Comparison of ENCODE assay signal across 9 cellular contexts in genomic region chr12:92396647-92397258, GRCh38.
DNase-seq lines count a peak whose midpoint lies in the region; ATAC-seq lines count a peak whose summit lies in the region.
"Had no signal": no experiment of that assay in that cellular context is flagged by ENCODE, and none has a peak within 500 bp of the region (broad histone marks: within the 10 kb centered on the region; RNA-seq: fewer than 3 reads in every experiment).

No MANE protein-coding gene starts in this region.

- H3K9me3 Mint-ChIP-seq in stimulated activated naive CD8-positive, alpha-beta T cell treated with anti-CD3 and anti-CD28 coated beads, Interleukin-15, amount 100 ng/mL, for 72 hours, result peaks cover 29 to 30% of the 10 kb centered on the region in 2 donors
- H3K9me3 Mint-ChIP-seq in activated naive CD4-positive, alpha-beta T cell treated with anti-CD3 and anti-CD28 coated beads, Interleukin-2, amount 50 U/mL, for 72 hours, result peaks cover 19 to 26% of the 10 kb centered on the region in 2 donors

- DNase-seq in stimulated activated naive CD8-positive, alpha-beta T cell treated with anti-CD3 and anti-CD28 coated beads, Interleukin-15, Interleukin-2, amounts not matched to agents 100 U/mL and 50 U/mL, for 24 hours, result no peak
- DNase-seq in stimulated activated naive CD8-positive, alpha-beta T cell treated with anti-CD3 and anti-CD28 coated beads, Interleukin-15, amount 100 ng/mL, for 72 hours, result no peak
- DNase-seq in activated naive CD4-positive, alpha-beta T cell treated with anti-CD3 and anti-CD28 coated beads, Interleukin-2, amount 50 U/mL, for 72 hours (ENCODE audit: low spot score in 2 of 2), result no peak
- peak; percentile 90 for DNase-seq in foreskin melanocyte
- DNase-seq in stimulated activated naive CD4-positive, alpha-beta T cell (lab: John Stamatoyannopoulos, UW), result no peak
- DNase-seq in effector CD4-positive, alpha-beta T cell, result no peak
- DNase-seq: NCI-H1092 had no signal

- no peaks in the 10 kb centered on the region for H3K27me3 Mint-ChIP-seq in stimulated activated naive CD8-positive, alpha-beta T cell treated with anti-CD3 and anti-CD28 coated beads, Interleukin-15, amount 100 ng/mL, for 72 hours

- H3K27ac Mint-ChIP-seq in stimulated activated naive CD8-positive, alpha-beta T cell treated with anti-CD3 and anti-CD28 coated beads, Interleukin-15, amount 100 ng/mL, for 72 hours, result no peak overlapping the region
- H3K27ac Mint-ChIP-seq in activated naive CD4-positive, alpha-beta T cell treated with anti-CD3 and anti-CD28 coated beads, Interleukin-2, amount 50 U/mL, for 72 hours, result peak overlapping the region; percentile 86 to 89

- peak; percentile 52 for ATAC-seq in stimulated activated naive CD8-positive, alpha-beta T cell treated with anti-CD3 and anti-CD28 coated beads, Interleukin-15, Interleukin-2, amounts not matched to agents 100 U/mL and 50 U/mL, for 24 hours
- ATAC-seq in stimulated activated naive CD8-positive, alpha-beta T cell treated with anti-CD3 and anti-CD28 coated beads, Interleukin-15, amount 100 ng/mL, for 72 hours, result no peak
- peak; percentile 45 to 58 for ATAC-seq in activated naive CD4-positive, alpha-beta T cell treated with anti-CD3 and anti-CD28 coated beads, Interleukin-2, amount 50 U/mL, for 72 hours
- ATAC-seq in HG02970 (IDR thresholded peaks at IDR 0.05; ENCODE audit: low FRiP score, unreplicated experiment), result no peak
- no peak for ATAC-seq in HG03280 (IDR thresholded peaks at IDR 0.05; ENCODE audit: unreplicated experiment)

- no peak overlapping the region for H3K4me3 Mint-ChIP-seq in stimulated activated naive CD8-positive, alpha-beta T cell treated with anti-CD3 and anti-CD28 coated beads, Interleukin-15, amount 100 ng/mL, for 72 hours

- H3K4me1 Mint-ChIP-seq in stimulated activated naive CD8-positive, alpha-beta T cell treated with anti-CD3 and anti-CD28 coated beads, Interleukin-15, amount 100 ng/mL, for 72 hours, result peaks cover 85% of the 10 kb centered on the region

- H3K36me3 Mint-ChIP-seq in activated naive CD4-positive, alpha-beta T cell treated with anti-CD3 and anti-CD28 coated beads, Interleukin-2, amount 50 U/mL, for 72 hours, result peaks cover 36 to 40% of the 10 kb centered on the region in 2 donors

Comparison
In these comparisons a context has a peak if more than half of its experiments do, and no peak if none do; other contexts are left out.
1. ATAC-seq: peak in stimulated activated naive CD8-positive, alpha-beta T cell treated with anti-CD3 and anti-CD28 coated beads, Interleukin-15, Interleukin-2, amounts not matched to agents 100 U/mL and 50 U/mL, for 24 hours (single experiment) and activated naive CD4-positive, alpha-beta T cell treated with anti-CD3 and anti-CD28 coated beads, Interleukin-2, amount 50 U/mL, for 72 hours (2 of 2); none in stimulated activated naive CD8-positive, alpha-beta T cell treated with anti-CD3 and anti-CD28 coated beads, Interleukin-15, amount 100 ng/mL, for 72 hours (single experiment), HG02970 (single experiment) and HG03280 (single experiment).
2. H3K27ac Mint-ChIP-seq: peak in activated naive CD4-positive, alpha-beta T cell treated with anti-CD3 and anti-CD28 coated beads, Interleukin-2, amount 50 U/mL, for 72 hours (2 of 2); none in stimulated activated naive CD8-positive, alpha-beta T cell treated with anti-CD3 and anti-CD28 coated beads, Interleukin-15, amount 100 ng/mL, for 72 hours (0 of 2).